16 cellular contexts compared by ENCODE assay signal in genomic region chr6:143399176-143399575, GRCh38.
"Had no signal": no experiment of that assay in that cellular context is flagged by ENCODE, and none has a peak within 500 bp of the region (broad histone marks: within the 10 kb centered on the region; RNA-seq: fewer than 3 reads in every experiment).

No MANE protein-coding gene starts in this region.

- ATAC-seq: activated naive CD8-positive, alpha-beta T cell treated with anti-CD3 and anti-CD28 coated beads, Interleukin-2, amount 50 U/mL, for 24 hours; left colon; lower lobe of right lung; stimulated activated memory B cell treated with anti-CD40 and anti-IgM and Interleukin-4, amounts not matched to agents 10 μg/mL and 1 μg/mL and 100 μg/mL, for 72 hours had no signal

- DNase-seq: activated CD4-positive, alpha-beta T cell treated with anti-CD3 and anti-CD28 coated beads, Interleukin-2, amount 50 U/mL, for 48 hours; activated naive CD4-positive, alpha-beta T cell treated with anti-CD3 and anti-CD28 coated beads for 36 hours; activated naive CD8-positive, alpha-beta T cell treated with anti-CD3 and anti-CD28 coated beads, Interleukin-2, amount 50 U/mL, for 24 hours; activated T-cell treated with anti-CD3 and anti-CD28 coated beads, Interleukin-2, amount 50 U/mL, for 1 hour; esophagus squamous epithelium; foreskin melanocyte; left colon; lower lobe of right lung; occipital lobe; stimulated activated CD4-positive, alpha-beta T cell treated with anti-CD3 and anti-CD28 coated beads, Interleukin-2, amount 100 ng/mL, for 48 hours; tibial artery; WERI-Rb-1 had no signal

- H3K9me3 ChIP-seq: esophagus squamous epithelium, lower lobe of right lung, tibial artery had no signal

- H3K27ac ChIP-seq: esophagus squamous epithelium, lower lobe of right lung, WERI-Rb-1 had no signal

- H3K9me3 Mint-ChIP-seq: activated naive CD4-positive, alpha-beta T cell treated with anti-CD3 and anti-CD28 coated beads for 36 hours; activated naive CD8-positive, alpha-beta T cell treated with anti-CD3 and anti-CD28 coated beads, Interleukin-2, amount 50 U/mL, for 24 hours; activated T-helper 2 cell treated with anti-CD3 and anti-CD28 coated beads, Interferon-gamma antibody, Interleukin-2, Interleukin-4, amounts not matched to agents 10 μg/mL and 5 μg/mL and 100 μg/mL, durations not matched to agents 14 hours and 24 hours and 36 hours; stimulated activated memory B cell treated with anti-CD40 and anti-IgM and Interleukin-4, amounts not matched to agents 10 μg/mL and 1 μg/mL and 100 μg/mL, for 72 hours; T-helper 1 cell treated with Interleukin-12 subunit alpha and Interleukin-12 subunit beta and Interleukin-4 antibody, amounts not matched to agents 30 μg/mL and 1 μg/mL, for 36 hours had no signal

- H3K4me3 ChIP-seq: esophagus squamous epithelium, lower lobe of right lung, tibial artery had no signal

- FAIRE-seq: colon had no signal

- H3K4me3 Mint-ChIP-seq: activated naive CD4-positive, alpha-beta T cell treated with anti-CD3 and anti-CD28 coated beads for 36 hours; activated naive CD8-positive, alpha-beta T cell treated with anti-CD3 and anti-CD28 coated beads, Interleukin-2, amount 50 U/mL, for 24 hours; stimulated activated memory B cell treated with anti-CD40 and anti-IgM and Interleukin-4, amounts not matched to agents 10 μg/mL and 1 μg/mL and 100 μg/mL, for 72 hours; T-helper 1 cell treated with Interleukin-12 subunit alpha and Interleukin-12 subunit beta and Interleukin-4 antibody, amounts not matched to agents 30 μg/mL and 1 μg/mL, for 36 hours had no signal

- H3K36me3 ChIP-seq: esophagus squamous epithelium, lower lobe of right lung, tibial artery, WERI-Rb-1 had no signal

- H3K36me3 Mint-ChIP-seq: stimulated activated memory B cell treated with anti-CD40 and anti-IgM and Interleukin-4, amounts not matched to agents 10 μg/mL and 1 μg/mL and 100 μg/mL, for 72 hours had no signal

- H3K27me3 Mint-ChIP-seq: activated naive CD8-positive, alpha-beta T cell treated with anti-CD3 and anti-CD28 coated beads, Interleukin-2, amount 50 U/mL, for 24 hours; stimulated activated memory B cell treated with anti-CD40 and anti-IgM and Interleukin-4, amounts not matched to agents 10 μg/mL and 1 μg/mL and 100 μg/mL, for 72 hours had no signal

- H3K27ac Mint-ChIP-seq: activated naive CD4-positive, alpha-beta T cell treated with anti-CD3 and anti-CD28 coated beads for 36 hours; activated naive CD8-positive, alpha-beta T cell treated with anti-CD3 and anti-CD28 coated beads, Interleukin-2, amount 50 U/mL, for 24 hours; stimulated activated memory B cell treated with anti-CD40 and anti-IgM and Interleukin-4, amounts not matched to agents 10 μg/mL and 1 μg/mL and 100 μg/mL, for 72 hours had no signal

- H3K27me3 ChIP-seq: esophagus squamous epithelium, tibial artery had no signal
